8 cellular contexts compared by ENCODE assay signal in the genomic region with DNA sequence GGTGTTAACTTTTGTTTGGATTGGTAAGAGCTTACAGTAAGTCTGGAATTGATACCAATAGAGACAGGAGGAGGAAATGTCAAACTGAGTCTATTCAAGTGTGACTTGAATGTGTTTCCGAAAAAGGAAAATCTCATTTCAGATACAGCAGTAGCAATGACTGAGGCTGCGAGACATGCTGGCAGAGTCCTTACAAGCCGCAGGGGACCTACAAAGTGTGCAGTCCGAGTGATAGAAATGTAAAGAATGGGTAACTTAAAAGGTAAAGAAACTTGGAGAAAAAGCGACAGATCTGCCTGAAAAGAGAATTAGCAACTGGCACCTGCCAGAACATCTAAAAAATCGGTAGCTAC. TPM values are rescaled to one million over a fixed set of nuclear protein-coding genes. Genes with fewer than 3 reads are reported as not detected.
DNase-seq lines count a peak whose midpoint lies in the region; ATAC-seq, FAIRE-seq and TF ChIP-seq lines count a peak whose summit lies in the region.

No MANE protein-coding gene starts in this region.

- H4K20me1 ChIP-seq in GM12878 (ENCODE audit: control insufficient read depth, insufficient read depth), result no peaks in the 10 kb centered on the region

- H3K36me3 ChIP-seq in HEK293 (ENCODE audit: control insufficient read depth in 2 of 2, insufficient read depth in 1 of 2, low read length in 2 of 2), result peaks cover 7 to 28% of the 10 kb centered on the region in 2 experiments; a peak in 2 of 3 replicates
- peaks cover 13% of the 10 kb centered on the region for H3K36me3 ChIP-seq in MG63
- peaks cover 4 to 5% of the 10 kb centered on the region in 2 experiments; a peak in 3 of 4 replicates for H3K36me3 ChIP-seq in GM12878 (ENCODE audit: control insufficient read depth in 2 of 2, insufficient read depth in 2 of 2, low read length in 1 of 2)
- peaks cover 20% of the 10 kb centered on the region for H3K36me3 ChIP-seq in suprapubic skin

- WGBS in GM12878 (ENCODE audit: insufficient coverage, insufficient replicate concordance, low lambda C conversion rate, missing lambda C conversion rate), result 9% methylated on average over 6 of the region's 6 CpGs
- WGBS in suprapubic skin, result 0% methylated on average over 6 of the region's 6 CpGs

- CTCF ChIA-PET in HEK293 (lab: Yijun Ruan, JAX) (interaction anchor here (0.5 kb wide), 1 partner anchor 1210 kb away, joined by 3 read pairs; no protein-coding TSS in a partner anchor), GM12878 (lab: Yijun Ruan, JAX) (interaction anchor here (0.7 to 1.7 kb wide), 3 partner anchors 13 to 106 kb away, joined by 3 to 7 read pairs (median 3); no protein-coding TSS in a partner anchor)

- H3K27me3 ChIP-seq in MG63, result no peaks in the 10 kb centered on the region; the same call in 1 of the 2 replicates
- no peaks in the 10 kb centered on the region for H3K27me3 ChIP-seq in GM12878 (replicated peaks in 1 of 2; ENCODE audit: control insufficient read depth in 2 of 2, insufficient read depth in 2 of 2, low read length in 1 of 2)
- H3K27me3 ChIP-seq in suprapubic skin, result no peaks in the 10 kb centered on the region

- peak overlapping the region; percentile 92 for H3K4me3 ChIP-seq in HEK293 (ENCODE audit: low read depth, low read length)
- H3K4me3 ChIP-seq in MG63, result peak overlapping the region; percentile 70
- H3K4me3 ChIP-seq in GM12878, result peak overlapping the region; percentile 81
- peak overlapping the region; percentile 91 for H3K4me3 ChIP-seq in suprapubic skin

- TF ChIP-seq POLR2A in GM12878 (IDR thresholded peaks at IDR 0.05; ENCODE audit: low read depth, low read length) (no peak), suprapubic skin (IDR thresholded peaks at IDR 0.05) (no peak)

- H2AFZ ChIP-seq in GM12878 (ENCODE audit: control insufficient read depth, low read depth, low read length), result peak overlapping the region; percentile 94

- SMC1A ChIA-PET in GM12878 (lab: Charles Lee; ENCODE audit: uncharacterized antibody, unreplicated experiment), result interaction anchor here (0.7 to 2.2 kb wide), 5 partner anchors 10 to 138 kb away, joined by 3 to 13 read pairs (median 4); no protein-coding TSS in a partner anchor

- FAIRE-seq in GM12878 (lab: Jason Lieb, UNC), result no peak

- H3K4me1 ChIP-seq in HEK293 (ENCODE audit: control insufficient read depth, insufficient read depth, low read length), result no peaks in the 10 kb centered on the region
- H3K4me1 ChIP-seq in GM12878 (ENCODE audit: control insufficient read depth, insufficient read depth, low read length), result no peaks in the 10 kb centered on the region
- H3K4me1 ChIP-seq in suprapubic skin, result peaks cover 18% of the 10 kb centered on the region

- no peak for TF ChIP-seq CTCF in HEK293 (tag by site-specific recombination; IDR thresholded peaks at IDR 0.05)
- TF ChIP-seq CTCF in GM12878 (IDR thresholded peaks at IDR 0.05 in 2 of 3, conservative IDR thresholded peaks at IDR 0.05 in 1 of 3; ENCODE audit: control insufficient read depth in 2 of 3, extremely low read depth in 1 of 3, insufficient read depth in 1 of 3, low read depth in 3 of 3, low read length in 3 of 3), result no peak
- no peak for TF ChIP-seq CTCF in suprapubic skin (IDR thresholded peaks at IDR 0.05)
- TF ChIP-seq CTCF in GM13976 (IDR thresholded peaks at IDR 0.05; ENCODE audit: borderline replicate concordance, control extremely low read depth, extremely low read depth, insufficient read depth, missing control alignments), result no peak

- peak overlapping the region; percentile 79 for H3K9ac ChIP-seq in GM12878 (ENCODE audit: control insufficient read depth, insufficient read depth, low read length)

- POLR2A ChIA-PET in HEK293 (lab: Yijun Ruan, JAX), result interaction anchor here (1.0 kb wide), 1 partner anchor 9 kb away, joined by 3 read pairs; no protein-coding TSS in a partner anchor
- POLR2A ChIA-PET in GM12878 (lab: Charles Lee), result interaction anchor here (2.5 kb wide), 1 partner anchor 10 kb away, joined by 20 read pairs; no protein-coding TSS in a partner anchor

- RAD21 ChIA-PET in GM12878 (lab: Charles Lee; ENCODE audit: unreplicated experiment), result interaction anchor here (0.9 to 1.1 kb wide), 2 partner anchors 17 to 203 kb away, joined by 3 read pairs; no protein-coding TSS in a partner anchor

- peaks cover 18% of the 10 kb centered on the region for H3K79me2 ChIP-seq in GM12878 (ENCODE audit: control insufficient read depth, insufficient read depth, low read length)

- TSS peak; percentile 86 for BruUV-seq in GM12878 (replicated peaks; lab: Mats Ljungman, UMichigan)

- TF ChIP-seq EP300 in GM12878 (IDR thresholded peaks at IDR 0.05; ENCODE audit: borderline replicate concordance in 1 of 2, control insufficient read depth in 1 of 2, low read depth in 2 of 2, low read length in 2 of 2), result no peak
- TF ChIP-seq EP300 in suprapubic skin (IDR thresholded peaks at IDR 0.05), result no peak

- in situ Hi-C loops in GM12878 (cut with MboI) (no loop called here), GM13976 (cut with MboI; ENCODE audit: low sequenced_read_pairs, unreplicated experiment) (no loop called here)

- ATAC-seq in GM12878, result peak; percentile 71
- ATAC-seq in left colon, result peak; percentile 44

- H3K9me3 ChIP-seq in HEK293 (ENCODE audit: control insufficient read depth, insufficient read depth, low read depth, low read length) (no peaks in the 10 kb centered on the region), MG63 (no peaks in the 10 kb centered on the region), GM12878 (replicated peaks; ENCODE audit: control insufficient read depth, insufficient read depth, low read length) (no peaks in the 10 kb centered on the region), suprapubic skin (no peaks in the 10 kb centered on the region)

- no peak for TF ChIP-seq RAD21 in GM12878 (IDR thresholded peaks at IDR 0.05; ENCODE audit: insufficient read depth, low read depth, low read length)

- H3K27ac ChIP-seq in HEK293 (ENCODE audit: extremely low read depth, low read depth, low read length), result peak overlapping the region; percentile 24; the same call in 1 of the 2 replicates
- peak overlapping the region; percentile 64 for H3K27ac ChIP-seq in GM12878 (ENCODE audit: control insufficient read depth, insufficient read depth)
- H3K27ac ChIP-seq in suprapubic skin, result peak overlapping the region; percentile 77

- DNase-seq in NOMO-1 treated with DMSO at 0.1 percent for 48 hours (lab: John Stamatoyannopoulos, UW; ENCODE audit: unreplicated experiment), result peak; percentile 45
- DNase-seq in NOMO-1 treated with dmso at 0.1 percent for 144 hours (lab: John Stamatoyannopoulos, UW; ENCODE audit: unreplicated experiment), result no peak
- DNase-seq in MG63, result peak; percentile 8
- DNase-seq in GM12878 (ENCODE audit: low read depth, low spot score), result no peak
- DNase-seq in left colon, result no peak
- DNase-seq in suprapubic skin (ENCODE audit: low spot score in 2 of 2), result no peak
- no peak for DNase-seq in GM13976 (ENCODE audit: low spot score)

- intact Hi-C loops in GM12878 (cut with micrococcal nuclease; ENCODE audit: unreplicated experiment), result no loop called here
- intact Hi-C loops in left colon (cut with DNase I, micrococcal nuclease), result no loop called here

- H3K4me2 ChIP-seq in GM12878 (ENCODE audit: control insufficient read depth, insufficient read depth), result peak overlapping the region; percentile 40

TF ChIP-seq in HEK293, 187 proteins besides CTCF, POLR2A, EP300 and RAD21 (continues in another document):
- TF ChIP-seq TCF7L2 (IDR thresholded peaks at IDR 0.05; ENCODE audit: borderline replicate concordance, low read depth, low read length) (no peak), KLF1 (tag by site-specific recombination; IDR thresholded peaks at IDR 0.05) (no peak)

TF ChIP-seq in GM12878, 131 proteins besides CTCF, POLR2A, EP300 and RAD21 (continues in another document):
- TF ChIP-seq MAX (IDR thresholded peaks at IDR 0.05; ENCODE audit: low read depth, low read length) (no peak), RELB (IDR thresholded peaks at IDR 0.05; ENCODE audit: low read depth) (no peak)

RNA-seq across cellular contexts. Expression of gene CWF19L2, which starts 0.4 kb away (rescaled TPM):
- 3.7 and 10.6 TPM in 2 replicates for total RNA-seq in MG63 (2014; rRNA removed; shearing (Covaris generic); ENCODE audit: low replicate concordance)
- 78.6 and 84.0 TPM in 2 replicates for total RNA-seq in GM12878 (2013; cell fraction: nucleolus; rRNA removed)
- 9.5 and 9.9 TPM in 2 replicates for total RNA-seq in GM12878 (2014; rRNA removed)
- total RNA-seq in GM12878 (2014; rRNA removed; fragmentation: Illumina TruSeq; extraction: Trizol), result 18.8 and 19.1 TPM in 2 replicates
- 7.8 and 7.9 TPM in 2 replicates for total RNA-seq in GM12878 (2021)
- polyA plus RNA-seq in GM12878 (2011; ENCODE audit: low read depth), result 4.9 TPM
- 6.1 and 11.3 TPM in 2 replicates for polyA plus RNA-seq in GM12878 (2011; rRNA removed)
- polyA plus RNA-seq in GM12878 (2011; cell fraction: cytosol; rRNA removed), result 1.5 and 1.7 TPM in 2 replicates
- polyA plus RNA-seq in GM12878 (2011; cell fraction: nucleus; rRNA removed), result 4.8 and 7.3 TPM in 2 replicates
- polyA plus RNA-seq in GM12878 (2012), result 7.0 and 8.2 TPM in 2 replicates
- polyA plus RNA-seq in GM12878 (2014; fragmentation: Illumina TruSeq; extraction: Trizol), result 10.9 and 14.0 TPM in 2 replicates
- 1 to 10 TPM; 4.6 to 5.8 TPM for polyA plus RNA-seq in GM12878 (2014; fragmentation: Nextera tagmentation; extraction: Ambion mirVana)
- 4.1 and 4.5 TPM in 2 replicates for polyA plus RNA-seq in GM12878 (2014; rRNA removed)
- 1 to 10 TPM; 6.8 to 7.7 TPM for polyA plus RNA-seq in GM12878 (2016; fragmentation: Nextera tagmentation; extraction: Ambion mirVana)
- polyA minus RNA-seq in GM12878 (2011; rRNA and poly(A)+ RNA removed), result 9.7 and 11.5 TPM in 2 replicates
- polyA minus RNA-seq in GM12878 (2011; cell fraction: cytosol; rRNA and poly(A)+ RNA removed), result 2.0 and 4.3 TPM in 2 replicates
- polyA minus RNA-seq in GM12878 (2011; cell fraction: nucleus; rRNA and poly(A)+ RNA removed), result 12.0 and 19.2 TPM in 2 replicates
- 10 to 100 TPM in 1 of 2 donors, 1 to 10 TPM in 1; 9.4 to 10.6 TPM for total RNA-seq in left colon
- total RNA-seq in suprapubic skin, result 10 to 100 TPM in 3 of 4 donors, 1 to 10 TPM in 1; 6.9 to 36.4 (median 13.0) TPM

Comparison
In these comparisons a context has a peak if more than half of its experiments do, and no peak if none do; other contexts are left out.
1. DNase-seq: peak in NOMO-1 treated with DMSO at 0.1 percent for 48 hours (single experiment) and MG63 (single experiment); none in NOMO-1 treated with dmso at 0.1 percent for 144 hours (single experiment), GM12878 (single experiment), left colon (0 of 2), suprapubic skin (0 of 2) and GM13976 (single experiment).
2. H3K27ac ChIP-seq: peak in every context shown above with its lines; median percentile 77 in suprapubic skin; 64 in GM12878; 24 in HEK293.
3. Peak in every context shown above with its lines, with median percentiles within 50 percentile points of each other: H3K4me3 ChIP-seq.